Comparison of ENCODE assay signal across 21 cellular contexts in genomic region chr21:36179145-36179544, GRCh38. TPM values are rescaled to one million over a fixed set of nuclear protein-coding genes. Genes with fewer than 3 reads are reported as not detected.
A peak's percentile ranks its signal among the peaks of the same experiment; 100 is the strongest.
DNase-seq lines count a peak whose midpoint lies in the region; ATAC-seq, FAIRE-seq and TF ChIP-seq lines count a peak whose summit lies in the region.
"Had no signal": no experiment of that assay in that cellular context is flagged by ENCODE, and none has a peak within 500 bp of the region (broad histone marks: within the 10 kb centered on the region; RNA-seq: fewer than 3 reads in every experiment).

No MANE protein-coding gene starts in this region.

- H3K27me3 Mint-ChIP-seq in activated T-cell treated with anti-CD3 and anti-CD28 coated beads, Interleukin-2, amount 50 U/mL, for 72 hours (ENCODE audit: low read depth) = no peaks in the 10 kb centered on the region
- no peaks in the 10 kb centered on the region for H3K27me3 Mint-ChIP-seq in activated T-cell treated with anti-CD3 and anti-CD28 coated beads, Interleukin-2, amount 50 U/mL, for 4 hours (ENCODE audit: low read depth)
- H3K27me3 Mint-ChIP-seq in T-helper 17 cell = no peaks in the 10 kb centered on the region
- H3K27me3 Mint-ChIP-seq: B cell; CD4-positive, CD25-positive, alpha-beta regulatory T cell had no signal

- H4K20me1 ChIP-seq in keratinocyte (ENCODE audit: control insufficient read depth, extremely low read depth, insufficient read depth, low read length) = no peaks in the 10 kb centered on the region
- H4K20me1 ChIP-seq: BLaER1 had no signal

- dilution Hi-C loops in keratinocyte (cut with MboI; ENCODE audit: extremely low pct_ligation_motif_present, low sequenced_read_pairs) = no loop called here

- no peaks in the 10 kb centered on the region for H3K9me1 ChIP-seq in keratinocyte (ENCODE audit: control insufficient read depth, extremely low read depth, insufficient read depth, low read length)

- H3K9ac ChIP-seq in keratinocyte (ENCODE audit: control insufficient read depth, extremely low read depth, insufficient read depth, low read length) = no peak overlapping the region
- H3K9ac ChIP-seq: BLaER1 had no signal

- H3K27me3 ChIP-seq in keratinocyte (ENCODE audit: control insufficient read depth, extremely low read depth, insufficient read depth, low read length) = no peaks in the 10 kb centered on the region
- H3K27me3 ChIP-seq: BLaER1 had no signal

- peaks cover 1% of the 10 kb centered on the region for H3K4me1 Mint-ChIP-seq in activated T-cell treated with anti-CD3 and anti-CD28 coated beads, Interleukin-2, amount 50 U/mL, for 72 hours (ENCODE audit: low read depth)
- H3K4me1 Mint-ChIP-seq in activated T-cell treated with anti-CD3 and anti-CD28 coated beads, Interleukin-2, amount 50 U/mL, for 4 hours (ENCODE audit: low read depth) = peaks cover 11% of the 10 kb centered on the region
- H3K4me1 Mint-ChIP-seq in T-helper 17 cell = peaks cover 8% of the 10 kb centered on the region

- no peak overlapping the region for H2AFZ ChIP-seq in keratinocyte (ENCODE audit: control insufficient read depth, low read length)

- FAIRE-seq in keratinocyte (lab: Jason Lieb, UNC) = peak; percentile 26
- FAIRE-seq: A204.1, G401.6, H54 had no signal

- no peak overlapping the region for H3K4me3 ChIP-seq in keratinocyte (ENCODE audit: control insufficient read depth in 2 of 3, extremely low read depth in 1 of 3, insufficient read depth in 2 of 3, low read depth in 1 of 3, low read length in 3 of 3)
- H3K4me3 ChIP-seq: BLaER1, HAP-1 had no signal

- no peak for DNase-seq in activated T-cell treated with anti-CD3 and anti-CD28 coated beads, Interleukin-2, amount 50 U/mL, for 72 hours
- no peak for DNase-seq in activated T-cell treated with anti-CD3 and anti-CD28 coated beads, Interleukin-2, amount 50 U/mL, for 4 hours
- DNase-seq in T-helper 17 cell = no peak
- DNase-seq in keratinocyte (ENCODE audit: low read depth, low spot score) = no peak
- no peak for DNase-seq in HUDEP-2 (lab: John Stamatoyannopoulos, UW; ENCODE audit: unreplicated experiment in 76 of 76)
- DNase-seq in stimulated activated CD4-positive, alpha-beta T cell treated with anti-CD3 and anti-CD28 coated beads, Interleukin-1b, Interleukin-23, amount 100 ng/mL, for 48 hours = no peak
- DNase-seq: Caco-2; CD4-positive, CD25-positive, alpha-beta regulatory T cell; CD8-positive, alpha-beta T cell; DMS153; DND-41; GOT3 had no signal

- no peaks in the 10 kb centered on the region for H3K9me3 ChIP-seq in T-helper 17 cell (ENCODE audit: control insufficient read depth, low read length, poor library complexity, severe bottlenecking)
- no peaks in the 10 kb centered on the region for H3K9me3 ChIP-seq in keratinocyte (ENCODE audit: control insufficient read depth, low read depth, low read length)
- H3K9me3 ChIP-seq: Caco-2, HAP-1 had no signal

- H3K27ac Mint-ChIP-seq in activated T-cell treated with anti-CD3 and anti-CD28 coated beads, Interleukin-2, amount 50 U/mL, for 72 hours = peak overlapping the region; percentile 38
- peak overlapping the region; percentile 6 for H3K27ac Mint-ChIP-seq in T-helper 17 cell
- H3K27ac Mint-ChIP-seq: B cell; CD8-positive, alpha-beta T cell had no signal

- no peaks in the 10 kb centered on the region for H3K4me1 ChIP-seq in keratinocyte (ENCODE audit: control insufficient read depth, extremely low read depth, insufficient read depth, low read length)
- H3K4me1 ChIP-seq: Caco-2, HAP-1 had no signal

- no peak overlapping the region for H3K4me3 Mint-ChIP-seq in activated T-cell treated with anti-CD3 and anti-CD28 coated beads, Interleukin-2, amount 50 U/mL, for 72 hours
- H3K4me3 Mint-ChIP-seq in activated T-cell treated with anti-CD3 and anti-CD28 coated beads, Interleukin-2, amount 50 U/mL, for 4 hours = no peak overlapping the region
- no peak overlapping the region for H3K4me3 Mint-ChIP-seq in T-helper 17 cell
- H3K4me3 Mint-ChIP-seq: B cell; CD4-positive, CD25-positive, alpha-beta regulatory T cell; CD8-positive, alpha-beta T cell had no signal

- no peak for ATAC-seq in activated T-cell treated with anti-CD3 and anti-CD28 coated beads, Interleukin-2, amount 50 U/mL, for 72 hours (replicated peaks in 1 of 2)
- no peak for ATAC-seq in activated T-cell treated with anti-CD3 and anti-CD28 coated beads, Interleukin-2, amount 50 U/mL, for 4 hours
- ATAC-seq in T-helper 17 cell (no peak), HG02938 (IDR thresholded peaks at IDR 0.05; ENCODE audit: unreplicated experiment) (no peak)
- ATAC-seq: CD8-positive, alpha-beta T cell had no signal

- H3K36me3 ChIP-seq in keratinocyte (ENCODE audit: control insufficient read depth in 2 of 2, extremely low read depth in 1 of 2, insufficient read depth in 2 of 2, low read length in 2 of 2) = no peaks in the 10 kb centered on the region
- H3K36me3 ChIP-seq: HAP-1 had no signal

- no peak for TF ChIP-seq CTCF in keratinocyte (optimal IDR thresholded peaks at IDR 0.05 in 1 of 3, IDR thresholded peaks at IDR 0.05 in 1 of 3, conservative IDR thresholded peaks at IDR 0.05 in 1 of 3; ENCODE audit: extremely low read depth in 1 of 3, insufficient read depth in 2 of 3, low read length in 3 of 3)

- H3K36me3 Mint-ChIP-seq in activated T-cell treated with anti-CD3 and anti-CD28 coated beads, Interleukin-2, amount 50 U/mL, for 72 hours (ENCODE audit: insufficient read depth in 2 of 2) = peaks cover 0 to 3% of the 10 kb centered on the region in 2 donors
- peaks cover 6% of the 10 kb centered on the region for H3K36me3 Mint-ChIP-seq in activated T-cell treated with anti-CD3 and anti-CD28 coated beads, Interleukin-2, amount 50 U/mL, for 4 hours (ENCODE audit: insufficient read depth)
- H3K36me3 Mint-ChIP-seq in T-helper 17 cell (ENCODE audit: low read depth) = no peaks in the 10 kb centered on the region

- no peak overlapping the region for H3K27ac ChIP-seq in keratinocyte (ENCODE audit: control insufficient read depth, insufficient read depth, low read length)
- H3K27ac ChIP-seq: 22Rv1, BLaER1, C4-2B had no signal

- no peaks in the 10 kb centered on the region for H3K9me3 Mint-ChIP-seq in activated T-cell treated with anti-CD3 and anti-CD28 coated beads, Interleukin-2, amount 50 U/mL, for 72 hours
- no peaks in the 10 kb centered on the region for H3K9me3 Mint-ChIP-seq in activated T-cell treated with anti-CD3 and anti-CD28 coated beads, Interleukin-2, amount 50 U/mL, for 4 hours
- H3K9me3 Mint-ChIP-seq: CD4-positive, CD25-positive, alpha-beta regulatory T cell; CD8-positive, alpha-beta T cell had no signal

- no peak overlapping the region for H3K4me2 ChIP-seq in keratinocyte (ENCODE audit: control insufficient read depth, extremely low read depth, insufficient read depth, low read depth, low read length)
- H3K4me2 ChIP-seq: BLaER1 had no signal

- H3K79me2 ChIP-seq in keratinocyte (ENCODE audit: control insufficient read depth, insufficient read depth, low read length) = no peaks in the 10 kb centered on the region

RNA-seq across cellular contexts. Expression of gene DOP1B, which starts 22.5 kb away (rescaled TPM):
- total RNA-seq in activated T-cell treated with anti-CD3 and anti-CD28 coated beads, Interleukin-2, amount 50 U/mL, for 72 hours = 10 to 100 TPM; 18.6 to 20.1 TPM
- 10 to 100 TPM in 1 of 3 donors, 1 to 10 TPM in 2; 8.1 to 10.8 (median 9.6) TPM for total RNA-seq in activated T-cell treated with anti-CD3 and anti-CD28 coated beads, Interleukin-2, amount 50 U/mL, for 4 hours
- total RNA-seq in T-helper 17 cell = 10 to 100 TPM; 25.3 to 35.0 TPM
- polyA plus RNA-seq in keratinocyte = 2.4 to 5.8 TPM (median 2.9 TPM) in 3 replicates
- 3.4 TPM for polyA plus RNA-seq in keratinocyte (2011; ENCODE audit: low read depth)
- polyA plus RNA-seq in keratinocyte (2011; cell fraction: cytosol; rRNA removed) = 3.1 and 3.2 TPM in 2 replicates
- 10.6 and 12.9 TPM in 2 replicates for polyA plus RNA-seq in keratinocyte (2011; cell fraction: nucleus; rRNA removed)
- 3.6 and 5.6 TPM in 2 replicates for polyA plus RNA-seq in keratinocyte (2012; ENCODE audit: low replicate concordance)
- 5.1 to 11.1 TPM (median 6.3 TPM) in 3 replicates for polyA minus RNA-seq in keratinocyte
- polyA minus RNA-seq in keratinocyte (2011; cell fraction: cytosol; rRNA and poly(A)+ RNA removed) = 10.6 TPM
- 13.3 and 17.2 TPM in 2 replicates for polyA minus RNA-seq in keratinocyte (2011; cell fraction: nucleus; rRNA and poly(A)+ RNA removed)

RNA-seq across cellular contexts. Expression of gene CBR3, which starts 44.3 kb away (rescaled TPM):
- total RNA-seq in activated T-cell treated with anti-CD3 and anti-CD28 coated beads, Interleukin-2, amount 50 U/mL, for 72 hours = 10 to 100 TPM; 13.0 to 19.2 TPM
- total RNA-seq in activated T-cell treated with anti-CD3 and anti-CD28 coated beads, Interleukin-2, amount 50 U/mL, for 4 hours = 1 to 10 TPM; 3.6 to 7.6 (median 6.7) TPM
- 1 to 10 TPM; 2.2 to 3.1 TPM for total RNA-seq in T-helper 17 cell
- 0.70 to 1.8 TPM (median 1.3 TPM) in 3 replicates for polyA plus RNA-seq in keratinocyte
- not detected for polyA plus RNA-seq in keratinocyte (2011; ENCODE audit: low read depth)
- 0.34 and 0.47 TPM in 2 replicates for polyA plus RNA-seq in keratinocyte (2011; cell fraction: cytosol; rRNA removed)
- polyA plus RNA-seq in keratinocyte (2011; cell fraction: nucleus; rRNA removed) = 0.16 TPM in 1 of 2 replicates, not detected in the other
- polyA plus RNA-seq in keratinocyte (2012; ENCODE audit: low replicate concordance) = 0.90 and 2.8 TPM in 2 replicates
- polyA minus RNA-seq in keratinocyte = 0.62 to 0.77 TPM in 2 of 3 replicates, not detected in the other
- not detected for polyA minus RNA-seq in keratinocyte (2011; cell fraction: cytosol; rRNA and poly(A)+ RNA removed)
- 0.42 TPM in 1 of 2 replicates, not detected in the other for polyA minus RNA-seq in keratinocyte (2011; cell fraction: nucleus; rRNA and poly(A)+ RNA removed)
- total RNA-seq: Caco-2 had no signal
